In genomic region chr3:3545360-3545759, GRCh38 we compare ENCODE assay signal across 7 cellular contexts.
"Had no signal": no experiment of that assay in that cellular context is flagged by ENCODE, and none has a peak within 500 bp of the region (broad histone marks: within the 10 kb centered on the region; RNA-seq: fewer than 3 reads in every experiment).

No MANE protein-coding gene starts in this region.

- H3K4me2 ChIP-seq: KMS-11 had no signal

- DNase-seq: IMR-90, KBM-7, KG1 had no signal

- H3K27ac ChIP-seq: HL-60, KMS-11 had no signal

- ATAC-seq: HepG2 had no signal

- FAIRE-seq: HepG2, HTR-8/SVneo had no signal

- H3K9ac ChIP-seq: KMS-11 had no signal
